30 cellular contexts compared by ENCODE assay signal in the genomic region with DNA sequence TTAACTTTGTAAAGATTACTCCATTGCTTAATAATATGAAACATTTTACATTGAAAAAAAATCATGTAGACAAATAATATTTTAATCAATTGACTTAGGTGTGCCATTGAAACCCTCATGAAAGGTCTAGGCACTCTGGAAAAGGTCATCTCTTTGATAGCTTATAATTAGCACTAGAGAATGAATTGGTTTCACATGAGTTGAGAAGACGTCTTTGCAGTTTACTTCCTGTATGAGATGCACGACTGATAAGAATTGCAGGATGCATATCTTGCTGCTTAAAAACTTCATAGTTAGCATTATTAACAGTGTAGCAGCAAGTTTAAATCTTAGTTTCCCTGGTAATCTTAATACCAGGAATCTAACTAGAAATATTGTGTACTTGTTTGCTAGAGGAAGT.
"Had no signal": no experiment of that assay in that cellular context is flagged by ENCODE, and none has a peak within 500 bp of the region (broad histone marks: within the 10 kb centered on the region; RNA-seq: fewer than 3 reads in every experiment).

No MANE protein-coding gene starts in this region.

- H3K4me2 ChIP-seq: KMS-11, PC-9 had no signal

- H3K4me3 ChIP-seq: PC-9, SJCRH30, SK-N-MC had no signal

- H3K27ac ChIP-seq: KMS-11, PC-9, RWPE1, SJCRH30, SK-N-MC had no signal

- H3K4me1 ChIP-seq: SJCRH30 had no signal

- DNase-seq: Karpas-422, MV-4-11, NCI-H1092, NCI-H1105 treated with DMSO at 0.1 percent for 48 hours, NCI-H1417, NCI-H1436, NCI-H146, NCI-H1694, NCI-H187, NCI-H1930, NCI-H2029 treated with DMSO at 0.1 percent for 48 hours, NCI-H2081 treated with DMSO at 0.1 percent for 48 hours, NCI-H2107, NCI-H2171, NCI-H226, NCI-H446 treated with DMSO at 0.1 percent for 48 hours, NCI-H510A, NCI-H524, NCI-H526, NCI-H69, NCI-H748 treated with DMSO at 0.1 percent for 48 hours, NCI-H82, PC-9, SHP77, SIG-M5, SJCRH30, T-cell had no signal

- H3K9ac ChIP-seq: KMS-11 had no signal

- H3K36me3 ChIP-seq: SJCRH30 had no signal

- H2AFZ ChIP-seq: PC-9 had no signal

- H3K9me3 ChIP-seq: SJCRH30 had no signal
